23 cellular contexts compared by ENCODE assay signal in the genomic region with DNA sequence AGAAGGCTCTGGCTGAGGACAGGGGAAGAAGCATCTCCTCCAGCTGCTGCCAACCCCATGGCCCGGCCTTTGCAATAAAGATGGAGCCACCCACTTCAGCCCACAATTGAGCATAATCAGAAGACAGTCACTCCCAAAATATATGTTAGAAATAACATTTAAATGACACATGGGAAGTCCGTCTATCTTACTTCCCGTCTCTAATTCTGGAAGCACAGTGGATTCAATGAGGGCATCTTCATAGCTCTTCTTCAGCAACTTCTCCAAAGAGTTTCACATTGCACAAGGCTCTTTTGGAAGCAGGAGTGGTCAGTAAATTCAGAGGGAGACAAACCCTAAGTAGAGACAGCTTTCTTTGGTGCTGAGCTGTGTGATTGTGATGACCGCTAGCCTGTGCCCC.
"Had no signal": no experiment of that assay in that cellular context is flagged by ENCODE, and none has a peak within 500 bp of the region (broad histone marks: within the 10 kb centered on the region; RNA-seq: fewer than 3 reads in every experiment).

No MANE protein-coding gene starts in this region.

- H3K27me3 ChIP-seq: adrenal gland had no signal

- H3K9me3 Mint-ChIP-seq: activated CD8-positive, alpha-beta T cell treated with anti-CD3 and anti-CD28 coated beads for 36 hours; activated naive CD8-positive, alpha-beta T cell treated with anti-CD3 and anti-CD28 coated beads, Interleukin-2, amount 10 ng/mL, durations not matched to agents 7 days and 5 days; activated T-cell treated with anti-CD3 and anti-CD28 coated beads, Interleukin-2, amount 50 U/mL, for 72 hours had no signal

- ATAC-seq: activated CD4-positive, alpha-beta T cell treated with anti-CD3 and anti-CD28 coated beads for 36 hours; activated CD8-positive, alpha-beta T cell treated with anti-CD3 and anti-CD28 coated beads for 36 hours; activated T-cell treated with anti-CD3 and anti-CD28 coated beads, Interleukin-2, amount 50 U/mL, for 72 hours; Right ventricle myocardium inferior; T-cell had no signal

- H3K4me3 Mint-ChIP-seq: activated CD4-positive, alpha-beta T cell treated with anti-CD3 and anti-CD28 coated beads for 36 hours; activated CD8-positive, alpha-beta T cell treated with anti-CD3 and anti-CD28 coated beads for 36 hours; activated naive CD8-positive, alpha-beta T cell treated with anti-CD3 and anti-CD28 coated beads, Interleukin-2, amount 10 ng/mL, durations not matched to agents 7 days and 5 days; activated T-cell treated with anti-CD3 and anti-CD28 coated beads, Interleukin-2, amount 50 U/mL, for 72 hours; T-cell had no signal

- H3K36me3 Mint-ChIP-seq: activated naive CD8-positive, alpha-beta T cell treated with anti-CD3 and anti-CD28 coated beads, Interleukin-2, amount 10 ng/mL, durations not matched to agents 7 days and 5 days had no signal

- H3K36me3 ChIP-seq: adrenal gland, WERI-Rb-1 had no signal

- H3K9me3 ChIP-seq: adrenal gland had no signal

- H3K27ac Mint-ChIP-seq: activated CD4-positive, alpha-beta T cell treated with anti-CD3 and anti-CD28 coated beads for 36 hours; activated CD8-positive, alpha-beta T cell treated with anti-CD3 and anti-CD28 coated beads for 36 hours; activated naive CD8-positive, alpha-beta T cell treated with anti-CD3 and anti-CD28 coated beads, Interleukin-2, amount 10 ng/mL, durations not matched to agents 7 days and 5 days; activated T-cell treated with anti-CD3 and anti-CD28 coated beads, Interleukin-2, amount 50 U/mL, for 72 hours; T-cell had no signal

- H3K4me3 ChIP-seq: adrenal gland, SK-N-MC had no signal

- H3K27me3 Mint-ChIP-seq: activated CD4-positive, alpha-beta T cell treated with anti-CD3 and anti-CD28 coated beads for 36 hours; activated CD8-positive, alpha-beta T cell treated with anti-CD3 and anti-CD28 coated beads for 36 hours had no signal

- DNase-seq: activated CD4-positive, alpha-beta T cell treated with anti-CD3 and anti-CD28 coated beads for 36 hours; activated CD4-positive, alpha-beta T cell treated with anti-CD3 and anti-CD28 coated beads, Interleukin-2, amount 50 U/mL, for 1 hour; activated CD8-positive, alpha-beta memory T cell treated with anti-CD3 and anti-CD28 coated beads, Interleukin-2, amount 50 U/mL, for 4 hours; activated CD8-positive, alpha-beta T cell treated with anti-CD3 and anti-CD28 coated beads for 36 hours; activated naive CD4-positive, alpha-beta T cell treated with anti-CD3 and anti-CD28 coated beads, Interleukin-2, amount 50 U/mL, for 16 hours; activated naive CD8-positive, alpha-beta T cell treated with anti-CD3 and anti-CD28 coated beads, Interleukin-2, amount 10 ng/mL, durations not matched to agents 7 days and 5 days; activated T-cell treated with anti-CD3 and anti-CD28 coated beads, Interleukin-2, amount 50 U/mL, for 72 hours; adrenal gland; anterior cingulate cortex; cerebellar nuclear complex; Kasumi-1; NCI-H1105 treated with DMSO at 0.1 percent for 48 hours; NCI-H1436 treated with DMSO at 0.1 percent for 48 hours; NCI-H187; NCI-H2081 treated with DMSO at 0.1 percent for 48 hours; NCI-H446; NCI-H524; RPMI8226; T-cell; T-helper 2 cell; WERI-Rb-1 had no signal

- H3K4me1 Mint-ChIP-seq: activated CD4-positive, alpha-beta T cell treated with anti-CD3 and anti-CD28 coated beads for 36 hours; activated naive CD8-positive, alpha-beta T cell treated with anti-CD3 and anti-CD28 coated beads, Interleukin-2, amount 10 ng/mL, durations not matched to agents 7 days and 5 days; T-cell had no signal

- H3K27ac ChIP-seq: adrenal gland, SK-N-MC, WERI-Rb-1 had no signal

- H3K4me1 ChIP-seq: adrenal gland had no signal
